ENCODE assay signal across 23 cellular contexts in the genomic region with DNA sequence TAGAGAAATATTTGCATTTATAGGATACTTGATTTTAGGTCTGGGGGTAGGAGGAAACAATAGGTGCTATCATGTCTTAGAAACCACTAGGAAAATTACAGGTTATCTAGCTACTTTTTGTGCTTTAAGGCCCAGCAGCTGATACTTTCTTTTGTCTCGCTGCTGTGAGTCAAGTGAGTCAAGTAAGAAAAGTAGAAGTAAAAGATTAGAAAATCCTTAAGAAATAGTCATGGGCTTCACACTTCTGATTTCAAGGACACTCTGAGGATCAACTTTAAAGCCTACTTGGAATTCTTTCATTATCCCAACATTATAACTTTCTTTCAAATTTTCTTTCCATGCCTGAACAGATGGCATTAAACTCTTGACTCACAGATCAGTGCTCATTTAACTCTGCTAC.
DNase-seq lines count a peak whose midpoint lies in the region; ATAC-seq and TF ChIP-seq lines count a peak whose summit lies in the region.
"Had no signal": no experiment of that assay in that cellular context is flagged by ENCODE, and none has a peak within 500 bp of the region (broad histone marks: within the 10 kb centered on the region; RNA-seq: fewer than 3 reads in every experiment).

No MANE protein-coding gene starts in this region.

- H3K9me3 ChIP-seq in osteoblast (ENCODE audit: low read depth, low read length): no peaks in the 10 kb centered on the region
- H3K9me3 ChIP-seq: sigmoid colon had no signal

- no peaks in the 10 kb centered on the region for H3K36me3 ChIP-seq in osteoblast (ENCODE audit: insufficient read depth, low read length)
- H3K36me3 ChIP-seq: cardiac muscle cell, sigmoid colon had no signal

- peak overlapping the region; percentile 15 for H3K4me2 ChIP-seq in osteoblast (ENCODE audit: insufficient read depth, low read length)

- peak overlapping the region; percentile 95 for H3K27ac ChIP-seq in osteoblast (ENCODE audit: low read depth, low read length)
- H3K27ac ChIP-seq: cardiac muscle cell, dorsolateral prefrontal cortex, parathyroid adenoma, RWPE1, sigmoid colon had no signal

- H3K36me3 Mint-ChIP-seq in chondrocyte (ENCODE audit: low read depth): no peaks in the 10 kb centered on the region
- H3K36me3 Mint-ChIP-seq: natural killer cell treated with Interleukin-12 subunit alpha and Interleukin-12 subunit beta and Interleukin-15 and Interleukin-18, amount 100 ng/mL, for 72 hours; stimulated activated naive B cell treated with anti-CD40 and anti-IgM and Interleukin-4, amounts not matched to agents 10 μg/mL and 1 μg/mL and 100 μg/mL, for 72 hours had no signal

- H4K20me1 ChIP-seq in osteoblast (ENCODE audit: insufficient read depth, low read length): no peaks in the 10 kb centered on the region

- H3K4me1 Mint-ChIP-seq in chondrocyte (ENCODE audit: low read depth): peaks cover 38% of the 10 kb centered on the region
- H3K4me1 Mint-ChIP-seq: stimulated activated naive B cell treated with anti-CD40 and anti-IgM and Interleukin-4, amounts not matched to agents 10 μg/mL and 1 μg/mL and 100 μg/mL, for 72 hours had no signal

- ATAC-seq in HG02798 (IDR thresholded peaks at IDR 0.05; ENCODE audit: poor library complexity, unreplicated experiment): no peak
- ATAC-seq: activated CD4-positive, alpha-beta T cell treated with anti-CD3 and anti-CD28 coated beads for 36 hours; natural killer cell treated with Interleukin-12 subunit alpha and Interleukin-12 subunit beta and Interleukin-15 and Interleukin-18, amount 100 ng/mL, for 72 hours; stimulated activated naive B cell treated with anti-CD40 and anti-IgM and Interleukin-4, amounts not matched to agents 10 μg/mL and 1 μg/mL and 100 μg/mL, for 72 hours had no signal

- H2AFZ ChIP-seq in osteoblast (ENCODE audit: low read length): no peak overlapping the region
- H2AFZ ChIP-seq: parathyroid adenoma had no signal

- TF ChIP-seq CTCF in chondrocyte (IDR thresholded peaks at IDR 0.05) (no peak), osteoblast (IDR thresholded peaks at IDR 0.05; ENCODE audit: extremely low read depth, low read depth, low read length) (no peak)

- H3K27me3 Mint-ChIP-seq in chondrocyte (ENCODE audit: low read depth): no peaks in the 10 kb centered on the region
- H3K27me3 Mint-ChIP-seq: activated CD4-positive, alpha-beta T cell treated with anti-CD3 and anti-CD28 coated beads for 36 hours; natural killer cell treated with Interleukin-12 subunit alpha and Interleukin-12 subunit beta and Interleukin-15 and Interleukin-18, amount 100 ng/mL, for 72 hours; stimulated activated naive B cell treated with anti-CD40 and anti-IgM and Interleukin-4, amounts not matched to agents 10 μg/mL and 1 μg/mL and 100 μg/mL, for 72 hours had no signal

- H3K4me3 Mint-ChIP-seq in chondrocyte (ENCODE audit: unreplicated experiment): no peak overlapping the region
- H3K4me3 Mint-ChIP-seq: activated CD4-positive, alpha-beta T cell treated with anti-CD3 and anti-CD28 coated beads for 36 hours; natural killer cell treated with Interleukin-12 subunit alpha and Interleukin-12 subunit beta and Interleukin-15 and Interleukin-18, amount 100 ng/mL, for 72 hours; stimulated activated naive B cell treated with anti-CD40 and anti-IgM and Interleukin-4, amounts not matched to agents 10 μg/mL and 1 μg/mL and 100 μg/mL, for 72 hours had no signal

- peak overlapping the region; percentile 89 for H3K27ac Mint-ChIP-seq in chondrocyte (ENCODE audit: unreplicated experiment)
- H3K27ac Mint-ChIP-seq: activated CD4-positive, alpha-beta T cell treated with anti-CD3 and anti-CD28 coated beads for 36 hours; natural killer cell treated with Interleukin-12 subunit alpha and Interleukin-12 subunit beta and Interleukin-15 and Interleukin-18, amount 100 ng/mL, for 72 hours; stimulated activated naive B cell treated with anti-CD40 and anti-IgM and Interleukin-4, amounts not matched to agents 10 μg/mL and 1 μg/mL and 100 μg/mL, for 72 hours had no signal

- no peaks in the 10 kb centered on the region for H3K79me2 ChIP-seq in osteoblast (ENCODE audit: insufficient read depth, low read length)
- H3K79me2 ChIP-seq: parathyroid adenoma had no signal

- no peaks in the 10 kb centered on the region for H3K27me3 ChIP-seq in osteoblast (ENCODE audit: insufficient read depth, low read length)
- H3K27me3 ChIP-seq: cardiac muscle cell, dorsolateral prefrontal cortex, sigmoid colon had no signal

- DNase-seq in ELR (ENCODE audit: low read depth): peak; percentile 60
- DNase-seq in LHCN-M2 (ENCODE audit: low read depth): peak; percentile 63
- no peak for DNase-seq in chondrocyte (ENCODE audit: low spot score)
- no peak for DNase-seq in osteoblast (ENCODE audit: insufficient read length, low spot score, missing footprints)
- no peak for DNase-seq in NCI-H2196 treated with DMSO at 0.1 percent for 48 hours (lab: John Stamatoyannopoulos, UW; ENCODE audit: unreplicated experiment)
- no peak for DNase-seq in C1 segment of cervical spinal cord (lab: John Stamatoyannopoulos, UW)
- DNase-seq: activated CD4-positive, alpha-beta T cell treated with anti-CD3 and anti-CD28 coated beads for 36 hours; DND-41; dorsolateral prefrontal cortex; H7; hypothalamus; islet precursor cell; NCI-H1417 treated with DMSO at 0.1 percent for 48 hours; NCI-H526; sigmoid colon; stimulated activated CD4-positive, alpha-beta T cell treated with anti-CD3 and anti-CD28 coated beads, Interleukin-2, amount 100 ng/mL, for 24 hours; stimulated activated naive B cell treated with anti-CD40 and anti-IgM and Interleukin-4, amounts not matched to agents 10 μg/mL and 1 μg/mL and 100 μg/mL, for 72 hours; trophoblast cell had no signal

- peaks cover 49% of the 10 kb centered on the region for H3K4me1 ChIP-seq in osteoblast (ENCODE audit: insufficient read depth, low read length)
- H3K4me1 ChIP-seq: parathyroid adenoma had no signal

- peaks cover 6% of the 10 kb centered on the region for H3K9me3 Mint-ChIP-seq in chondrocyte (ENCODE audit: low read depth)
- H3K9me3 Mint-ChIP-seq: stimulated activated naive B cell treated with anti-CD40 and anti-IgM and Interleukin-4, amounts not matched to agents 10 μg/mL and 1 μg/mL and 100 μg/mL, for 72 hours had no signal

- H3K4me3 ChIP-seq in osteoblast (ENCODE audit: insufficient read depth, low read length): no peak overlapping the region
- H3K4me3 ChIP-seq: cardiac muscle cell, dorsolateral prefrontal cortex, sigmoid colon had no signal

Comparison
In these comparisons a context has a peak if more than half of its experiments do, and no peak if none do; other contexts are left out.
1. DNase-seq: peak in ELR (single experiment) and LHCN-M2 (single experiment); none in chondrocyte (single experiment), osteoblast (single experiment), NCI-H2196 treated with DMSO at 0.1 percent for 48 hours (single experiment) and C1 segment of cervical spinal cord (0 of 14).